18 cellular contexts compared by ENCODE assay signal in the genomic region with DNA sequence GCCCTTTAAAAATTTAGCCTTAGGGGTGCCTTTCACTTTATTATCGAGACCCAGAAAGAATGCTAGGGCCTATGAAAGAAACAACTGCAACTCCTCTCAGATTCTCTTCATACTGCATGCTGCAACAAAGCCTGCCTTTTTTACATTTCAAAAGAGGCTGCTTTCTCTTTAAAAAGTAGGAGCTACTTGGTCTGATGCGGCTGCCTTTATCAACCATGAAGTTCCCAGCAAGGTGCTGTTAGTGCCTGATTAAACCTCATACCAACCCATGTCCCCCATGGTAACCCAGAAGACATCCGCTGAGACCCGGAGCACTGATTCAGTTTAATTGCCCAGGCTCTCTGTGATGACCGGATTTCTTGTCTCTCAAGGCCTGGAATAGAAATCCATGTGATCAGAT.
"Had no signal": no experiment of that assay in that cellular context is flagged by ENCODE, and none has a peak within 500 bp of the region (broad histone marks: within the 10 kb centered on the region; RNA-seq: fewer than 3 reads in every experiment).

No MANE protein-coding gene starts in this region.

- H3K27ac ChIP-seq: epithelial cell of prostate, left ventricle myocardium inferior, sigmoid colon, thyroid gland had no signal

- H3K4me3 ChIP-seq: left ventricle myocardium inferior, sigmoid colon, thyroid gland had no signal

- H3K27me3 Mint-ChIP-seq: activated CD4-positive, alpha-beta memory T cell treated with anti-CD3 and anti-CD28 coated beads for 36 hours had no signal

- H3K4me1 Mint-ChIP-seq: activated B cell treated with CpG ODN at 0.5 μM for 24 hours; activated naive CD8-positive, alpha-beta T cell treated with anti-CD3 and anti-CD28 coated beads, Interleukin-2, amount 10 ng/mL, durations not matched to agents 7 days and 5 days; activated T-helper 17 cell treated with anti-CD3 and anti-CD28 coated beads, Interleukin-2, amount 50 U/mL, for 72 hours; T-cell had no signal

- H3K4me1 ChIP-seq: thyroid gland had no signal

- H3K9me3 ChIP-seq: left ventricle myocardium inferior, sigmoid colon, thyroid gland had no signal

- H3K27me3 ChIP-seq: sigmoid colon, thyroid gland had no signal

- ATAC-seq: activated T-helper 17 cell treated with anti-CD3 and anti-CD28 coated beads, Interleukin-2, amount 50 U/mL, for 72 hours; T-cell had no signal

- H3K36me3 ChIP-seq: left ventricle myocardium inferior, sigmoid colon, thyroid gland had no signal

- H3K27ac Mint-ChIP-seq: activated B cell treated with CpG ODN at 0.5 μM for 24 hours; activated CD4-positive, alpha-beta memory T cell treated with anti-CD3 and anti-CD28 coated beads for 36 hours; activated naive CD8-positive, alpha-beta T cell treated with anti-CD3 and anti-CD28 coated beads, Interleukin-2, amount 10 ng/mL, durations not matched to agents 7 days and 5 days; activated T-helper 17 cell treated with anti-CD3 and anti-CD28 coated beads, Interleukin-2, amount 50 U/mL, for 72 hours; T-cell had no signal

- H3K9me3 Mint-ChIP-seq: activated B cell treated with CpG ODN at 0.5 μM for 24 hours; activated CD4-positive, alpha-beta memory T cell treated with anti-CD3 and anti-CD28 coated beads for 36 hours; activated T-helper 17 cell treated with anti-CD3 and anti-CD28 coated beads, Interleukin-2, amount 50 U/mL, for 72 hours; T-cell had no signal

- DNase-seq: activated B cell treated with CpG ODN at 0.5 μM for 24 hours; activated CD4-positive, alpha-beta memory T cell treated with anti-CD3 and anti-CD28 coated beads for 36 hours; activated CD4-positive, alpha-beta T cell treated with anti-CD3 and anti-CD28 coated beads for 4 hours; activated naive CD4-positive, alpha-beta T cell; activated naive CD8-positive, alpha-beta T cell treated with anti-CD3 and anti-CD28 coated beads, Interleukin-2, amount 10 ng/mL, durations not matched to agents 7 days and 5 days; activated T-cell treated with anti-CD3 and anti-CD28 coated beads for 4 hours; amygdala; dermis blood vessel endothelial cell; kidney glomerular epithelial cell; left ventricle myocardium inferior; sigmoid colon; stimulated activated CD4-positive, alpha-beta T cell treated with anti-CD3 and anti-CD28 coated beads, Interleukin-12 subunit alpha, Interleukin-12 subunit beta, amount 100 ng/mL, for 4 hours; stimulated activated CD4-positive, alpha-beta T cell treated with anti-CD3 and anti-CD28 coated beads, Interleukin-1b, Interleukin-23, amount 100 ng/mL, for 48 hours; stimulated activated naive CD4-positive, alpha-beta T cell treated with Interleukin-2 at 50 U/mL for 16 hours; T-cell; thyroid gland had no signal

- H3K4me3 Mint-ChIP-seq: activated B cell treated with CpG ODN at 0.5 μM for 24 hours; activated CD4-positive, alpha-beta memory T cell treated with anti-CD3 and anti-CD28 coated beads for 36 hours; activated naive CD8-positive, alpha-beta T cell treated with anti-CD3 and anti-CD28 coated beads, Interleukin-2, amount 10 ng/mL, durations not matched to agents 7 days and 5 days; activated T-helper 17 cell treated with anti-CD3 and anti-CD28 coated beads, Interleukin-2, amount 50 U/mL, for 72 hours; T-cell had no signal

- H3K36me3 Mint-ChIP-seq: activated CD4-positive, alpha-beta memory T cell treated with anti-CD3 and anti-CD28 coated beads for 36 hours; activated naive CD8-positive, alpha-beta T cell treated with anti-CD3 and anti-CD28 coated beads, Interleukin-2, amount 10 ng/mL, durations not matched to agents 7 days and 5 days; T-cell had no signal
